1 cellular context compared by ENCODE assay signal in genomic region chr17:8125196-8125946, GRCh38.
TF ChIP-seq lines count a peak whose summit lies in the region.

No MANE protein-coding gene starts in this region.

TF ChIP-seq in HepG2, 621 proteins besides CTCF, POLR2A, EP300 and RAD21 (continued from another document):
- TF ChIP-seq, protein P1, sequence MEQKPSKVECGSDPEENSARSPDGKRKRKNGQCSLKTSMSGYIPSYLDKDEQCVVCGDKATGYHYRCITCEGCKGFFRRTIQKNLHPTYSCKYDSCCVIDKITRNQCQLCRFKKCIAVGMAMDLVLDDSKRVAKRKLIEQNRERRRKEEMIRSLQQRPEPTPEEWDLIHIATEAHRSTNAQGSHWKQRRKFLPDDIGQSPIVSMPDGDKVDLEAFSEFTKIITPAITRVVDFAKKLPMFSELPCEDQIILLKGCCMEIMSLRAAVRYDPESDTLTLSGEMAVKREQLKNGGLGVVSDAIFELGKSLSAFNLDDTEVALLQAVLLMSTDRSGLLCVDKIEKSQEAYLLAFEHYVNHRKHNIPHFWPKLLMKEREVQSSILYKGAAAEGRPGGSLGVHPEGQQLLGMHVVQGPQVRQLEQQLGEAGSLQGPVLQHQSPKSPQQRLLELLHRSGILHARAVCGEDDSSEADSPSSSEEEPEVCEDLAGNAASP (CRISPR knock-in tag; IDR thresholded peaks at IDR 0.05; ENCODE audit: borderline replicate concordance) = 0 out of 2 replicates have a peak, but pooled peaks have one; percentile 55
- TF ChIP-seq, protein P2, sequence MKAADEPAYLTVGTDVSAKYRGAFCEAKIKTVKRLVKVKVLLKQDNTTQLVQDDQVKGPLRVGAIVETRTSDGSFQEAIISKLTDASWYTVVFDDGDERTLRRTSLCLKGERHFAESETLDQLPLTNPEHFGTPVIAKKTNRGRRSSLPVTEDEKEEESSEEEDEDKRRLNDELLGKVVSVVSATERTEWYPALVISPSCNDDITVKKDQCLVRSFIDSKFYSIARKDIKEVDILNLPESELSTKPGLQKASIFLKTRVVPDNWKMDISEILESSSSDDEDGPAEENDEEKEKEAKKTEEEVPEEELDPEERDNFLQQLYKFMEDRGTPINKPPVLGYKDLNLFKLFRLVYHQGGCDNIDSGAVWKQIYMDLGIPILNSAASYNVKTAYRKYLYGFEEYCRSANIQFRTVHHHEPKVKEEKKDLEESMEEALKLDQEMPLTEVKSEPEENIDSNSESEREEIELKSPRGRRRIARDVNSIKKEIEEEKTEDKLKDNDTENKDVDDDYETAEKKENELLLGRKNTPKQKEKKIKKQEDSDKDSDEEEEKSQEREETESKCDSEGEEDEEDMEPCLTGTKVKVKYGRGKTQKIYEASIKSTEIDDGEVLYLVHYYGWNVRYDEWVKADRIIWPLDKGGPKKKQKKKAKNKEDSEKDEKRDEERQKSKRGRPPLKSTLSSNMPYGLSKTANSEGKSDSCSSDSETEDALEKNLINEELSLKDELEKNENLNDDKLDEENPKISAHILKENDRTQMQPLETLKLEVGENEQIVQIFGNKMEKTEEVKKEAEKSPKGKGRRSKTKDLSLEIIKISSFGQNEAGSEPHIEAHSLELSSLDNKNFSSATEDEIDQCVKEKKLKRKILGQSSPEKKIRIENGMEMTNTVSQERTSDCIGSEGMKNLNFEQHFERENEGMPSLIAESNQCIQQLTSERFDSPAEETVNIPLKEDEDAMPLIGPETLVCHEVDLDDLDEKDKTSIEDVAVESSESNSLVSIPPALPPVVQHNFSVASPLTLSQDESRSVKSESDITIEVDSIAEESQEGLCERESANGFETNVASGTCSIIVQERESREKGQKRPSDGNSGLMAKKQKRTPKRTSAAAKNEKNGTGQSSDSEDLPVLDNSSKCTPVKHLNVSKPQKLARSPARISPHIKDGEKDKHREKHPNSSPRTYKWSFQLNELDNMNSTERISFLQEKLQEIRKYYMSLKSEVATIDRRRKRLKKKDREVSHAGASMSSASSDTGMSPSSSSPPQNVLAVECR (CRISPR knock-in tag; IDR thresholded peaks at IDR 0.05; ENCODE audit: borderline replicate concordance) = no peak
- no peak for TF ChIP-seq MAZ (IDR thresholded peaks at IDR 0.05; ENCODE audit: borderline replicate concordance, low read depth, low read length)
- no peak for TF ChIP-seq MAZ (CRISPR knock-in tag; IDR thresholded peaks at IDR 0.05; ENCODE audit: low read depth)
- TF ChIP-seq FOXA3 (CRISPR knock-in tag; IDR thresholded peaks at IDR 0.05) = 0 out of 2 replicates have a peak, but pooled peaks have one; percentile 9
- TF ChIP-seq CEBPZ (IDR thresholded peaks at IDR 0.05; ENCODE audit: low read length) = no peak
- TF ChIP-seq, protein P3, sequence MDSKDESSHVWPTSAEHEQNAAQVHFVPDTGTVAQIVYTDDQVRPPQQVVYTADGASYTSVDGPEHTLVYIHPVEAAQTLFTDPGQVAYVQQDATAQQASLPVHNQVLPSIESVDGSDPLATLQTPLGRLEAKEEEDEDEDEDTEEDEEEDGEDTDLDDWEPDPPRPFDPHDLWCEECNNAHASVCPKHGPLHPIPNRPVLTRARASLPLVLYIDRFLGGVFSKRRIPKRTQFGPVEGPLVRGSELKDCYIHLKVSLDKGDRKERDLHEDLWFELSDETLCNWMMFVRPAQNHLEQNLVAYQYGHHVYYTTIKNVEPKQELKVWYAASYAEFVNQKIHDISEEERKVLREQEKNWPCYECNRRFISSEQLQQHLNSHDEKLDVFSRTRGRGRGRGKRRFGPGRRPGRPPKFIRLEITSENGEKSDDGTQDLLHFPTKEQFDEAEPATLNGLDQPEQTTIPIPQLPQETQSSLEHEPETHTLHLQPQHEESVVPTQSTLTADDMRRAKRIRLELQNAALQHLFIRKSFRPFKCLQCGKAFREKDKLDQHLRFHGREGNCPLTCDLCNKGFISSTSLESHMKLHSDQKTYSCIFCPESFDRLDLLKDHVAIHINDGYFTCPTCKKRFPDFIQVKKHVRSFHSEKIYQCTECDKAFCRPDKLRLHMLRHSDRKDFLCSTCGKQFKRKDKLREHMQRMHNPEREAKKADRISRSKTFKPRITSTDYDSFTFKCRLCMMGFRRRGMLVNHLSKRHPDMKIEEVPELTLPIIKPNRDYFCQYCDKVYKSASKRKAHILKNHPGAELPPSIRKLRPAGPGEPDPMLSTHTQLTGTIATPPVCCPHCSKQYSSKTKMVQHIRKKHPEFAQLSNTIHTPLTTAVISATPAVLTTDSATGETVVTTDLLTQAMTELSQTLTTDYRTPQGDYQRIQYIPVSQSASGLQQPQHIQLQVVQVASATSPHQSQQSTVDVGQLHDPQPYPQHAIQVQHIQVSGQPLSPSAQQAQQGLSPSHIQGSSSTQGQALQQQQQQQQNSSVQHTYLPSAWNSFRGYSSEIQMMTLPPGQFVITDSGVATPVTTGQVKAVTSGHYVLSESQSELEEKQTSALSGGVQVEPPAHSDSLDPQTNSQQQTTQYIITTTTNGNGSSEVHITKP (CRISPR knock-in tag; IDR thresholded peaks at IDR 0.05; ENCODE audit: low read depth) = no peak
- TF ChIP-seq, protein P4, sequence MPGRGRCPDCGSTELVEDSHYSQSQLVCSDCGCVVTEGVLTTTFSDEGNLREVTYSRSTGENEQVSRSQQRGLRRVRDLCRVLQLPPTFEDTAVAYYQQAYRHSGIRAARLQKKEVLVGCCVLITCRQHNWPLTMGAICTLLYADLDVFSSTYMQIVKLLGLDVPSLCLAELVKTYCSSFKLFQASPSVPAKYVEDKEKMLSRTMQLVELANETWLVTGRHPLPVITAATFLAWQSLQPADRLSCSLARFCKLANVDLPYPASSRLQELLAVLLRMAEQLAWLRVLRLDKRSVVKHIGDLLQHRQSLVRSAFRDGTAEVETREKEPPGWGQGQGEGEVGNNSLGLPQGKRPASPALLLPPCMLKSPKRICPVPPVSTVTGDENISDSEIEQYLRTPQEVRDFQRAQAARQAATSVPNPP (CRISPR knock-in tag; IDR thresholded peaks at IDR 0.05) = no peak
- no peak for TF ChIP-seq LRRFIP1 (CRISPR knock-in tag; conservative IDR thresholded peaks at IDR 0.05)
- 0 out of 2 replicates have a peak, but pooled peaks have one; percentile 37 for TF ChIP-seq NAIF1 (CRISPR knock-in tag; IDR thresholded peaks at IDR 0.05; ENCODE audit: borderline replicate concordance)
- no peak for TF ChIP-seq ETV6 (CRISPR knock-in tag; conservative IDR thresholded peaks at IDR 0.05)
- TF ChIP-seq ZFP41 (CRISPR knock-in tag; IDR thresholded peaks at IDR 0.05; ENCODE audit: borderline replicate concordance) = no peak
- TF ChIP-seq, protein P5, sequence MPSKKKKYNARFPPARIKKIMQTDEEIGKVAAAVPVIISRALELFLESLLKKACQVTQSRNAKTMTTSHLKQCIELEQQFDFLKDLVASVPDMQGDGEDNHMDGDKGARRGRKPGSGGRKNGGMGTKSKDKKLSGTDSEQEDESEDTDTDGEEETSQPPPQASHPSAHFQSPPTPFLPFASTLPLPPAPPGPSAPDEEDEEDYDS (CRISPR knock-in tag; IDR thresholded peaks at IDR 0.05) = peak; percentile 48; the same call in 1 of the 2 replicates
- 0 out of 2 replicates have a peak, but pooled peaks have one; percentile 49 for TF ChIP-seq MXD1 (CRISPR knock-in tag; IDR thresholded peaks at IDR 0.05)
- no peak for TF ChIP-seq ZNF766 (CRISPR knock-in tag; IDR thresholded peaks at IDR 0.05; ENCODE audit: borderline replicate concordance)
- no peak for TF ChIP-seq ZFYVE20 (CRISPR knock-in tag; IDR thresholded peaks at IDR 0.05; ENCODE audit: borderline replicate concordance, low read depth)
- TF ChIP-seq KDM5B (CRISPR knock-in tag; IDR thresholded peaks at IDR 0.05; ENCODE audit: borderline replicate concordance) = no peak
- peak; percentile 68 for TF ChIP-seq GATAD2A (CRISPR knock-in tag; IDR thresholded peaks at IDR 0.05)
- peak; percentile 25; the same call in 1 of the 2 replicates for TF ChIP-seq TSC22D2 (CRISPR knock-in tag; IDR thresholded peaks at IDR 0.05; ENCODE audit: borderline replicate concordance)
- no peak for TF ChIP-seq CC2D1A (CRISPR knock-in tag; IDR thresholded peaks at IDR 0.05)
- no peak for TF ChIP-seq MLLT10 (CRISPR knock-in tag; IDR thresholded peaks at IDR 0.05)
- TF ChIP-seq RFX3 (CRISPR knock-in tag; IDR thresholded peaks at IDR 0.05) = no peak
- TF ChIP-seq LCORL (IDR thresholded peaks at IDR 0.05) = no peak
- TF ChIP-seq LCORL (CRISPR knock-in tag; IDR thresholded peaks at IDR 0.05) = no peak; the same call in 1 of the 2 replicates
- TF ChIP-seq ZNF264 (CRISPR knock-in tag; IDR thresholded peaks at IDR 0.05) = no peak
- TF ChIP-seq ZNF331 (CRISPR knock-in tag; IDR thresholded peaks at IDR 0.05) = peak; percentile 61; the same call in 1 of the 2 replicates
TF ChIP-seq in HepG2: peak in this region for 94.
